Comparison of ENCODE assay signal across 8 cellular contexts in genomic region chr2:95121495-95122196, GRCh38. TPM values are rescaled to one million over a fixed set of nuclear protein-coding genes. Genes with fewer than 3 reads are reported as not detected.
DNase-seq lines count a peak whose midpoint lies in the region; ATAC-seq and TF ChIP-seq lines count a peak whose summit lies in the region.

MRPS5 (minus strand) TSS chr2:95121808; CDS start chr2:95121791, 17 bp downstream.

- TF ChIP-seq EP300 in gastroesophageal sphincter (IDR thresholded peaks at IDR 0.05) (no peak), suprapubic skin (IDR thresholded peaks at IDR 0.05) (no peak)

- in situ Hi-C loops in SK-MEL-5 (cut with HindIII; ENCODE audit: low pct_unique_long_range_greater_than_20kb, low sequenced_read_pairs) = no loop called here

- ATAC-seq in gastroesophageal sphincter = peak; percentile 97

- WGBS in gastroesophageal sphincter (ENCODE audit: low coverage in 1 of 2), 2 donors = no CpG with 5 or more reads among the region's 76 CpGs
- under 1% methylated on average over 23 of the region's 76 CpGs for WGBS in suprapubic skin

- peaks cover 0 to 8% of the 10 kb centered on the region in 2 donors for H3K36me3 ChIP-seq in gastroesophageal sphincter
- H3K36me3 ChIP-seq in suprapubic skin = peaks cover 3% of the 10 kb centered on the region

- H3K4me3 ChIP-seq in gastroesophageal sphincter (peak within 1 kb of the TSS; percentile 96 to 99), suprapubic skin (peak within 1 kb of the TSS; percentile 80)

- TF ChIP-seq CTCF in gastroesophageal sphincter (IDR thresholded peaks at IDR 0.05) (peak in 2 of 4 experiments; percentile 17 to 24), suprapubic skin (IDR thresholded peaks at IDR 0.05) (no peak)

- H3K9me3 ChIP-seq in gastroesophageal sphincter (no peaks in the 10 kb centered on the region), suprapubic skin (no peaks in the 10 kb centered on the region)

- H3K27ac ChIP-seq in gastroesophageal sphincter (peak within 1 kb of the TSS; percentile 83 to 93 (median 92)), suprapubic skin (peak within 1 kb of the TSS; percentile 94)

- DNase-seq in GDM1 (lab: John Stamatoyannopoulos, UW) (peak; percentile 64), H4 (ENCODE audit: low spot score) (peak; percentile 31), LoVo (ENCODE audit: low spot score) (peak; percentile 83), SK-MEL-5 (ENCODE audit: low read depth, low spot score) (peak; percentile 66), occipital lobe (lab: John Stamatoyannopoulos, UW) (peak; percentile 74), suprapubic skin (ENCODE audit: low spot score in 2 of 2) (peak; percentile 86)
- peak; percentile 92 for DNase-seq in activated naive CD4-positive, alpha-beta T cell treated with Interleukin-2 at 50 U/mL for 16 hours

- H3K4me1 ChIP-seq in gastroesophageal sphincter (peaks cover 0 to 45% (median 16%) of the 10 kb centered on the region in 3 donors), suprapubic skin (peaks cover 20% of the 10 kb centered on the region)

- H3K27me3 ChIP-seq in gastroesophageal sphincter = no peaks in the 10 kb centered on the region
- H3K27me3 ChIP-seq in suprapubic skin = no peaks in the 10 kb centered on the region

- peak; percentile 49 to 62 for TF ChIP-seq POLR2A in gastroesophageal sphincter (IDR thresholded peaks at IDR 0.05)
- TF ChIP-seq POLR2A in suprapubic skin (IDR thresholded peaks at IDR 0.05) = no peak

RNA-seq across cellular contexts. Expression of gene MRPS5, which starts in this region (rescaled TPM):
- 44.5 and 55.1 TPM in 2 replicates for total RNA-seq in H4 (2014; rRNA removed; shearing (Covaris generic))
- 114 and 124 TPM in 2 replicates for total RNA-seq in SK-MEL-5 (2014; rRNA removed; shearing (Covaris generic))
- polyA plus RNA-seq in SK-MEL-5 (2015; cell fraction: cytosol; rRNA removed) = 83.2 and 92.0 TPM in 2 replicates
- 172 and 174 TPM in 2 replicates for polyA plus RNA-seq in SK-MEL-5 (2015; cell fraction: nucleus; rRNA removed)
- total RNA-seq in gastroesophageal sphincter (10 to 100 TPM; 33.0 to 46.3 (median 41.3) TPM), occipital lobe (49.0 TPM), suprapubic skin (10 to 100 TPM; 31.9 to 57.1 (median 36.8) TPM)

Comparison
In these comparisons a context has a peak if more than half of its experiments do, and no peak if none do; other contexts are left out.
1. Peak in every context shown above with its lines: DNase-seq, ATAC-seq, H3K4me3 ChIP-seq and H3K27ac ChIP-seq.
2. DNase-seq: peak in every context shown above with its lines; median percentile 92 in activated naive CD4-positive, alpha-beta T cell treated with Interleukin-2 at 50 U/mL for 16 hours; 86 in suprapubic skin; 83 in LoVo; 74 in occipital lobe; 66 in SK-MEL-5; 64 in GDM1; 31 in H4.
3. POLR2A ChIP-seq: peak in gastroesophageal sphincter (2 of 2); none in suprapubic skin (0 of 2).